In genomic region chr6:41714556-41715273, GRCh38 we compare ENCODE assay signal across 3 cellular contexts.
A peak's percentile ranks its signal among the peaks of the same experiment; 100 is the strongest.
TF ChIP-seq lines count a peak whose summit lies in the region.

No MANE protein-coding gene starts in this region.

TF ChIP-seq in A549, 52 proteins besides CTCF, POLR2A, EP300 and RAD21 (continues in another document):
- TF ChIP-seq E2F6 (IDR thresholded peaks at IDR 0.05; ENCODE audit: borderline replicate concordance, low read depth) (no peak), ZNF302 (CRISPR knock-in tag; IDR thresholded peaks at IDR 0.05) (no peak), REST (IDR thresholded peaks at IDR 0.05) (no peak), FOXS1 (CRISPR knock-in tag; IDR thresholded peaks at IDR 0.05) (no peak), HOXA7 (CRISPR knock-in tag; IDR thresholded peaks at IDR 0.05) (no peak), KDM1A (IDR thresholded peaks at IDR 0.05; ENCODE audit: low read depth) (no peak), ZFP36 (IDR thresholded peaks at IDR 0.05; ENCODE audit: borderline replicate concordance, partially characterized antibody) (no peak), RFX5 (IDR thresholded peaks at IDR 0.05) (no peak), ATOH8 (CRISPR knock-in tag; IDR thresholded peaks at IDR 0.05; ENCODE audit: low read depth) (no peak), CEBPB (IDR thresholded peaks at IDR 0.05) (no peak), HDAC2 (IDR thresholded peaks at IDR 0.05) (no peak), SREBF2 (IDR thresholded peaks at IDR 0.05) (no peak), CBX2 (IDR thresholded peaks at IDR 0.05; ENCODE audit: borderline replicate concordance, low read depth) (no peak), JUNB (IDR thresholded peaks at IDR 0.05) (no peak), ZC3H11A (IDR thresholded peaks at IDR 0.05) (no peak), KDM5A (IDR thresholded peaks at IDR 0.05) (no peak), BCL3 (IDR thresholded peaks at IDR 0.05) (no peak)

TF ChIP-seq in HCT116, 20 proteins besides CTCF, POLR2A, EP300 and RAD21:
- TF ChIP-seq ELF1 (IDR thresholded peaks at IDR 0.05; ENCODE audit: borderline replicate concordance, low read depth) = no peak
- no peak for TF ChIP-seq POLR2AphosphoS5 (IDR thresholded peaks at IDR 0.05; ENCODE audit: low read depth, low read length)
- TF ChIP-seq TCF7L2 (IDR thresholded peaks at IDR 0.05; ENCODE audit: borderline replicate concordance, extremely low read depth, insufficient read depth, insufficient read length) = no peak
- TF ChIP-seq EZH2phosphoT487 (IDR thresholded peaks at IDR 0.05; ENCODE audit: borderline replicate concordance) = no peak
- TF ChIP-seq SRF (IDR thresholded peaks at IDR 0.05; ENCODE audit: low read depth) = no peak
- no peak for TF ChIP-seq ZBTB33 (IDR thresholded peaks at IDR 0.05; ENCODE audit: extremely low read depth, insufficient replicate concordance, low read length)
- no peak for TF ChIP-seq EGR1 (IDR thresholded peaks at IDR 0.05; ENCODE audit: low read depth)
- no peak for TF ChIP-seq YY1 (IDR thresholded peaks at IDR 0.05; ENCODE audit: extremely low read depth, insufficient replicate concordance, low read depth, low read length)
- TF ChIP-seq CEBPB (IDR thresholded peaks at IDR 0.05; ENCODE audit: low read depth) = no peak
- no peak for TF ChIP-seq ZFX (IDR thresholded peaks at IDR 0.05)
- no peak for TF ChIP-seq MAX (IDR thresholded peaks at IDR 0.05)
- no peak for TF ChIP-seq SIN3A (IDR thresholded peaks at IDR 0.05; ENCODE audit: low read depth)
- no peak for TF ChIP-seq JUND (IDR thresholded peaks at IDR 0.05)
- no peak for TF ChIP-seq EZH2 (IDR thresholded peaks at IDR 0.05)
- no peak for TF ChIP-seq CBX3 (IDR thresholded peaks at IDR 0.05; ENCODE audit: low read depth)
- no peak for TF ChIP-seq FOSL1 (IDR thresholded peaks at IDR 0.05; ENCODE audit: low read depth)
- TF ChIP-seq ZNF274 (IDR thresholded peaks at IDR 0.05; ENCODE audit: low read depth, low read length) = no peak
- no peak for TF ChIP-seq REST (IDR thresholded peaks at IDR 0.05; ENCODE audit: low read depth)

TF ChIP-seq in GM12878, 131 proteins besides CTCF, POLR2A, EP300 and RAD21:
- TF ChIP-seq MEF2B (IDR thresholded peaks at IDR 0.05; ENCODE audit: partially characterized antibody, poor library complexity, severe bottlenecking) = peak; percentile 17
- no peak for TF ChIP-seq SREBF1 (IDR thresholded peaks at IDR 0.05; ENCODE audit: low read length)
- 0 out of 2 replicates have a peak, but pooled peaks have one; percentile 36 for TF ChIP-seq ZNF592 (IDR thresholded peaks at IDR 0.05)
TF ChIP-seq in GM12878: peak in this region for 2.
